10 cellular contexts compared by ENCODE assay signal in genomic region chr10:59536151-59536550, GRCh38.
A peak's percentile ranks its signal among the peaks of the same experiment; 100 is the strongest.
DNase-seq lines count a peak whose midpoint lies in the region; ATAC-seq, FAIRE-seq and TF ChIP-seq lines count a peak whose summit lies in the region.
"Had no signal": no experiment of that assay in that cellular context is flagged by ENCODE, and none has a peak within 500 bp of the region (broad histone marks: within the 10 kb centered on the region; RNA-seq: fewer than 3 reads in every experiment).

No MANE protein-coding gene starts in this region.

- DNase-seq in NCI-H2029 treated with DMSO at 0.1 percent for 48 hours (lab: John Stamatoyannopoulos, UW) (peak; percentile 4), NCI-H2029 (lab: John Stamatoyannopoulos, UW) (no peak), chondrocyte (ENCODE audit: low spot score) (no peak), left kidney (ENCODE audit: low read depth, low spot score) (peak; percentile 84), urothelium cell line (ENCODE audit: low spot score) (peak; percentile 61), nucleus accumbens (lab: John Stamatoyannopoulos, UW) (no peak)
- DNase-seq: activated CD8-positive, alpha-beta memory T cell treated with anti-CD3 and anti-CD28 coated beads, Interleukin-2, amount 50 U/mL, for 48 hours had no signal

- no peak overlapping the region for H3K4me3 Mint-ChIP-seq in chondrocyte (ENCODE audit: unreplicated experiment)

- no peak for TF ChIP-seq CTCF in chondrocyte (IDR thresholded peaks at IDR 0.05)

- H3K4me1 Mint-ChIP-seq in chondrocyte (ENCODE audit: low read depth): peaks cover 22% of the 10 kb centered on the region

- no peak for ATAC-seq in HG03159 (IDR thresholded peaks at IDR 0.05; ENCODE audit: unreplicated experiment)
- no peak for ATAC-seq in GM18909 (IDR thresholded peaks at IDR 0.05; ENCODE audit: poor library complexity, unreplicated experiment)

- peaks cover 7% of the 10 kb centered on the region for H3K27me3 Mint-ChIP-seq in chondrocyte (ENCODE audit: low read depth)

- peak overlapping the region; percentile 86 for H3K27ac Mint-ChIP-seq in chondrocyte (ENCODE audit: unreplicated experiment)

- no peaks in the 10 kb centered on the region for H3K36me3 Mint-ChIP-seq in chondrocyte (ENCODE audit: low read depth)

- H3K9me3 Mint-ChIP-seq in chondrocyte (ENCODE audit: low read depth): no peaks in the 10 kb centered on the region

- FAIRE-seq in urothelium cell line (lab: Jason Lieb, UNC): no peak
- FAIRE-seq: A549 had no signal

Comparison
In these comparisons a context has a peak if more than half of its experiments do, and no peak if none do; other contexts are left out.
1. DNase-seq: peak in NCI-H2029 treated with DMSO at 0.1 percent for 48 hours (single experiment), left kidney (single experiment) and urothelium cell line (single experiment); none in NCI-H2029 (single experiment), chondrocyte (single experiment) and nucleus accumbens (0 of 56).